8 cellular contexts compared by ENCODE assay signal in the genomic region with DNA sequence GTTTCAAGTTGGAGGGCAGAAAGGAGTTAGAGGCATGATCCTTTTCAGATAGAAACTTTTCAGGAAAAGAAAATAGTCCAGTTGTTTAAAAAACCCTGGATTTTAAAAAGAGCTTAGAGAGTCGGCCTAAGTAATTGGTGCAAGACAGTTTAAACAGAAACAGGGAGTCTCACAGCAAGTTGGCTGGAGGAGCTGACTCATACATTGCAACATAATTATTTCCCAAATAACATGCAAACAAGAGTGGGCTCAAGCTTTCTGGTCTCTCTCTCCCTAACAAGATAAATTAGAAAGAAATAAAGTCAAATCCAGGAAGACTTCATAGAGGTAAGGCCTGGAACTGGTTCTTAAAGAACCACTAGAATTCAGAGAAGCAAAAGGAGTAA.
A peak's percentile ranks its signal among the peaks of the same experiment; 100 is the strongest.
DNase-seq lines count a peak whose midpoint lies in the region; ATAC-seq and TF ChIP-seq lines count a peak whose summit lies in the region.

No MANE protein-coding gene starts in this region.

- peaks cover 83% of the 10 kb centered on the region for H3K4me1 ChIP-seq in Caco-2

- no peaks in the 10 kb centered on the region for H3K36me3 ChIP-seq in Caco-2 (ENCODE audit: control insufficient read depth, insufficient read depth, low read length)

- intact Hi-C loops in Caco-2 (cut with micrococcal nuclease; ENCODE audit: unreplicated experiment), result loop anchor here (2.0 kb wide), 1 partner anchor 51 kb away; no protein-coding TSS in a partner anchor

- H3K27me3 Mint-ChIP-seq in Caco-2 (ENCODE audit: insufficient read depth, unreplicated experiment) (no peaks in the 10 kb centered on the region), progenitor cell of endocrine pancreas (no peaks in the 10 kb centered on the region)

- POLR2A ChIA-PET in Caco-2 (lab: Charles Lee), result no interaction called here

- no peak for ATAC-seq in HG02938 (IDR thresholded peaks at IDR 0.05; ENCODE audit: unreplicated experiment)
- no peak for ATAC-seq in GM19328 (IDR thresholded peaks at IDR 0.05; ENCODE audit: unreplicated experiment)

- peaks cover 50% of the 10 kb centered on the region for H3K4me1 Mint-ChIP-seq in Caco-2 (ENCODE audit: low read depth, unreplicated experiment)
- H3K4me1 Mint-ChIP-seq in progenitor cell of endocrine pancreas (ENCODE audit: low read depth), result peaks cover 43% of the 10 kb centered on the region

- peaks cover 13% of the 10 kb centered on the region for H3K36me3 Mint-ChIP-seq in Caco-2 (ENCODE audit: insufficient read depth, unreplicated experiment)
- peaks cover 2% of the 10 kb centered on the region for H3K36me3 Mint-ChIP-seq in progenitor cell of endocrine pancreas (ENCODE audit: insufficient read depth)

- H3K27ac Mint-ChIP-seq in Caco-2 (ENCODE audit: unreplicated experiment) (peak overlapping the region; percentile 53), progenitor cell of endocrine pancreas (peak overlapping the region; percentile 92)

- H3K9me3 Mint-ChIP-seq in Caco-2 (ENCODE audit: unreplicated experiment) (peaks cover 8% of the 10 kb centered on the region), progenitor cell of endocrine pancreas (ENCODE audit: low read depth) (no peaks in the 10 kb centered on the region)

- TF ChIP-seq CTCF in Caco-2 (IDR thresholded peaks at IDR 0.05; ENCODE audit: insufficient read depth in 1 of 2, low read depth in 1 of 2, low read length in 1 of 2, severe bottlenecking in 1 of 2, unreplicated experiment in 1 of 2) (no peak), progenitor cell of endocrine pancreas (IDR thresholded peaks at IDR 0.05; ENCODE audit: unreplicated experiment) (no peak)

- no peaks in the 10 kb centered on the region for H3K9me3 ChIP-seq in Caco-2

- CTCF ChIA-PET in Caco-2 (lab: Charles Lee), result no interaction called here

- H3K4me3 ChIP-seq in Caco-2 (ENCODE audit: low read depth, low read length), result no peak overlapping the region

- DNase-seq in Caco-2 (no peak), OCI-M1 (lab: John Stamatoyannopoulos, UW) (peak; percentile 2), fibroblast of gingiva (ENCODE audit: low read depth) (peak; percentile 81), progenitor cell of endocrine pancreas (ENCODE audit: low spot score, unreplicated experiment) (no peak), NCI-H1105 treated with DMSO at 0.1 percent for 48 hours (lab: John Stamatoyannopoulos, UW) (no peak)
- DNase-seq in activated CD8-positive, alpha-beta memory T cell treated with anti-CD3 and anti-CD28 coated beads for 24 hours, result no peak

- BruUV-seq in Caco-2 (replicated peaks; lab: Mats Ljungman, UMichigan), result no TSS peak

- peak overlapping the region; percentile 27 for H3K4me3 Mint-ChIP-seq in Caco-2 (ENCODE audit: unreplicated experiment)
- no peak overlapping the region for H3K4me3 Mint-ChIP-seq in progenitor cell of endocrine pancreas (ENCODE audit: low read depth)

- H3K27me3 ChIP-seq in Caco-2 (replicated peaks; ENCODE audit: control insufficient read depth, insufficient read depth, low read length), result no peaks in the 10 kb centered on the region; the same call in 1 of the 2 replicates

Comparison
In these comparisons a context has a peak if more than half of its experiments do, and no peak if none do; other contexts are left out.
1. DNase-seq: peak in OCI-M1 (single experiment) and fibroblast of gingiva (single experiment); none in Caco-2 (0 of 2), progenitor cell of endocrine pancreas (single experiment), NCI-H1105 treated with DMSO at 0.1 percent for 48 hours (single experiment) and activated CD8-positive, alpha-beta memory T cell treated with anti-CD3 and anti-CD28 coated beads for 24 hours (single experiment).